1 cellular context compared by ENCODE assay signal in genomic region chr4:48635310-48635709, GRCh38.
TF ChIP-seq lines count a peak whose summit lies in the region.

No MANE protein-coding gene starts in this region.

TF ChIP-seq in HepG2, 621 proteins besides CTCF, POLR2A, EP300 and RAD21 (continued from another document):
- TF ChIP-seq FOXP4 (CRISPR knock-in tag; IDR thresholded peaks at IDR 0.05) (no peak), ADNP (CRISPR knock-in tag; IDR thresholded peaks at IDR 0.05) (no peak), ZSCAN5A (CRISPR knock-in tag; IDR thresholded peaks at IDR 0.05; ENCODE audit: borderline replicate concordance) (no peak), RFX5 (IDR thresholded peaks at IDR 0.05; ENCODE audit: low read depth, low read length) (no peak)
TF ChIP-seq in HepG2: peak in this region for 0.
